In the genomic region with DNA sequence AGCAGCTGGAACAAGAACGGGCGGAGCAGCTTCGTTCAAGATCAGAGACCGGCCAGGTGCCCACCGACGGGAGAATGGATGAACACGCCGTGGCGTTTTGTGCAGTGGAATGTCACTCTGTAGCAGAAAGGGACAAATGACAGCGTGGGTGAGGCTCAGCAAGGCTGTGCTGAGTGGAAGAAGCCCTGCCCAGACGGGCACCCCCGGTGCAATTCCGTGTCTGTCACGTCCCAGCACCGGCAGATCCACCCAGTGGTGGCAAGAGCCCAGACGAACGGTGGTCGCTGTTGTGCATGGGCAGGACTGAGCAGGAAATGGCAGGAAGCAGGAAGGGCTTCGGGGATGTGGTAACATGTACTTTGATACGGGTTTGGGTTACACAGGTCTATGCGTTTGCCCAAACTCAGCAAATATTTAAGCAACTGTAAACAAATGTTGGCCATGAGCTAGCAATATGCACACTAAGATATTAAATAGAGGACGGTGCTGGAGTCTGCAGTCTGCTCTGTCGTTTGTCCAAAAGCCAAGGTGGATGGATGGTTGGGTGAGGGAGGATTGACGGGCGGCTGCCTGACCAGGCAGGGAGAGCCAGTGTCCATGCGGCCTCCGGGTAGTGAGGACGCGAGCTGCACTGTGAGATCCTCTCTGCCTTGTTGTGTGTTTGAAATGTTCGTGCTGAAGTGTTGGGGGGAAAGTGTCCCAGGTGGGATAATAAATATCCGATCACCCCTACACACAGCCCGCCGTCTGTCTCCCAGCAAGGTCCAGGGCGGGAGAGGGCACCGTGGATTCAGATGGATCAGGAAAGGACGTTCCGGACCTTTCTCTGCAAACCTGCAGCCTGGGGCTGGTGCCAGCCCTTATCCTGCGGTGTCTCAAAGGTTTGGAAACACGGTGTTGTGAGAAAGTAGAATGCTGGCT, we compare ENCODE assay signal across 27 cellular contexts.
A peak's percentile ranks its signal among the peaks of the same experiment; 100 is the strongest.
DNase-seq lines count a peak whose midpoint lies in the region; TF ChIP-seq lines count a peak whose summit lies in the region.
"Had no signal": no experiment of that assay in that cellular context is flagged by ENCODE, and none has a peak within 500 bp of the region (broad histone marks: within the 10 kb centered on the region; RNA-seq: fewer than 3 reads in every experiment).

No MANE protein-coding gene starts in this region.

- no peak for TF ChIP-seq CTCF in parathyroid adenoma (IDR thresholded peaks at IDR 0.05)

- no peaks in the 10 kb centered on the region for H4K20me1 ChIP-seq in BLaER1 treated with 17β-estradiol and CSF1 and Interleukin-3, amounts not matched to agents 10 nM and 100 nM

- peak; percentile 65 for DNase-seq in HuH-7.5 (ENCODE audit: low spot score)
- no peak for DNase-seq in DMS79 (lab: John Stamatoyannopoulos, UW)
- no peak for DNase-seq in activated effector memory CD4-positive, alpha-beta T cell treated with anti-CD3 and anti-CD28 coated beads, Interleukin-2, amount 50 U/mL, for 16 hours
- no peak for DNase-seq in NCI-H748 treated with DMSO at 0.1 percent for 48 hours (lab: John Stamatoyannopoulos, UW)
- DNase-seq: activated CD4-positive, alpha-beta T cell treated with anti-CD3 and anti-CD28 coated beads, Interleukin-2, amount 50 U/mL, for 48 hours; activated CD8-positive, alpha-beta memory T cell treated with anti-CD3 and anti-CD28 coated beads, Interleukin-2, amount 50 U/mL, for 4 hours; aorta; EL; gastrocnemius medialis; hippocampal formation; immature natural killer cell; left lung; natural killer cell; NCI-H2081; NCI-H226; NCI-H69; retina; RPMI8226; spleen; substantia nigra; T-helper 1 cell; upper lobe of right lung had no signal

- H3K9ac ChIP-seq in BLaER1 treated with 17β-estradiol and CSF1 and Interleukin-3, amounts not matched to agents 10 nM and 100 nM = peak overlapping the region; percentile 38 to 92 (median 72); a peak in 20 of 22 replicates
- no peak overlapping the region for H3K9ac ChIP-seq in duodenal mucosa (ENCODE audit: low read depth in 1 of 2, low read length in 2 of 2)
- no peak overlapping the region for H3K9ac ChIP-seq in parathyroid adenoma

- H3K4me2 ChIP-seq in BLaER1 treated with 17β-estradiol and CSF1 and Interleukin-3, amounts not matched to agents 10 nM and 100 nM = peak overlapping the region; percentile 64 to 94 (median 86)
- no peak overlapping the region for H3K4me2 ChIP-seq in parathyroid adenoma (ENCODE audit: low read length)

- H3K36me3 ChIP-seq in BLaER1 treated with 17β-estradiol and CSF1 and Interleukin-3, amounts not matched to agents 10 nM and 100 nM = peaks cover 0 to 13% (median 0%) of the 10 kb centered on the region in 11 experiments; a peak in 4 of 22 replicates
- H3K36me3 ChIP-seq in duodenal mucosa (ENCODE audit: control insufficient read depth in 1 of 2, insufficient read depth in 2 of 2, low read length in 2 of 2) (no peaks in the 10 kb centered on the region), parathyroid adenoma (ENCODE audit: control insufficient read depth, insufficient read depth, low read length) (no peaks in the 10 kb centered on the region)
- H3K36me3 ChIP-seq: gastrocnemius medialis, left lung, spleen, upper lobe of right lung had no signal

- peak overlapping the region in 6 of 10 experiments; percentile 36 to 56 (median 44); a peak in 9 of 20 replicates for H3K4me3 ChIP-seq in BLaER1 treated with 17β-estradiol and CSF1 and Interleukin-3, amounts not matched to agents 10 nM and 100 nM
- H3K4me3 ChIP-seq in duodenal mucosa (ENCODE audit: low read depth in 1 of 2, low read length in 2 of 2) (peak overlapping the region; percentile 31 to 63), parathyroid adenoma (ENCODE audit: low read depth, low read length) (no peak overlapping the region)
- H3K4me3 ChIP-seq: gastrocnemius medialis, GM12878, left lung, spleen, upper lobe of right lung had no signal

- H3K9me3 ChIP-seq in BLaER1 treated with 17β-estradiol and CSF1 and Interleukin-3, amounts not matched to agents 10 nM and 100 nM (replicated peaks in 1 of 11) = peaks cover 2 to 20% (median 10%) of the 10 kb centered on the region in 11 experiments; a peak in 16 of 22 replicates
- H3K9me3 ChIP-seq in duodenal mucosa (ENCODE audit: control insufficient read depth in 1 of 2, low read length in 2 of 2) (no peaks in the 10 kb centered on the region), parathyroid adenoma (ENCODE audit: control insufficient read depth, low read length) (no peaks in the 10 kb centered on the region)
- H3K9me3 ChIP-seq: gastrocnemius medialis, left lung, upper lobe of right lung had no signal

- H3K4me1 ChIP-seq in BLaER1 treated with 17β-estradiol and CSF1 and Interleukin-3, amounts not matched to agents 10 nM and 100 nM = peaks cover 66 to 96% (median 94%) of the 10 kb centered on the region in 10 experiments
- H3K4me1 ChIP-seq in duodenal mucosa (ENCODE audit: control insufficient read depth in 1 of 2, insufficient read depth in 2 of 2, low read length in 2 of 2) (peaks cover 0 to 19% of the 10 kb centered on the region in 2 donors), parathyroid adenoma (peaks cover 4% of the 10 kb centered on the region)
- H3K4me1 ChIP-seq: gastrocnemius medialis had no signal

- peak overlapping the region; percentile 17 for H2AFZ ChIP-seq in parathyroid adenoma

- no peaks in the 10 kb centered on the region for H3K27me3 ChIP-seq in BLaER1 treated with 17β-estradiol and CSF1 and Interleukin-3, amounts not matched to agents 10 nM and 100 nM
- H3K27me3 ChIP-seq in duodenal mucosa (ENCODE audit: control insufficient read depth in 1 of 2, insufficient read depth in 2 of 2, low read length in 2 of 2) (no peaks in the 10 kb centered on the region), parathyroid adenoma (ENCODE audit: control insufficient read depth, insufficient read depth, low read length) (no peaks in the 10 kb centered on the region)

- no peaks in the 10 kb centered on the region for H3K79me2 ChIP-seq in parathyroid adenoma

- peak overlapping the region; percentile 17 to 99 (median 97); a peak in 20 of 22 replicates for H3K27ac ChIP-seq in BLaER1 treated with 17β-estradiol and CSF1 and Interleukin-3, amounts not matched to agents 10 nM and 100 nM
- H3K27ac ChIP-seq in duodenal mucosa (ENCODE audit: low read depth, low read length) (no peak overlapping the region), parathyroid adenoma (no peak overlapping the region)
- H3K27ac ChIP-seq: C4-2B, gastrocnemius medialis, left lung, spleen, upper lobe of right lung had no signal

Comparison
In these comparisons a context has a peak if more than half of its experiments do, and no peak if none do; other contexts are left out.
1. H3K27ac ChIP-seq: peak in BLaER1 treated with 17β-estradiol and CSF1 and Interleukin-3, amounts not matched to agents 10 nM and 100 nM (11 of 11); none in duodenal mucosa (single experiment) and parathyroid adenoma (single experiment).
2. H3K9ac ChIP-seq: peak in BLaER1 treated with 17β-estradiol and CSF1 and Interleukin-3, amounts not matched to agents 10 nM and 100 nM (11 of 11); none in duodenal mucosa (0 of 2) and parathyroid adenoma (single experiment).